8 cellular contexts compared by ENCODE assay signal in the genomic region with DNA sequence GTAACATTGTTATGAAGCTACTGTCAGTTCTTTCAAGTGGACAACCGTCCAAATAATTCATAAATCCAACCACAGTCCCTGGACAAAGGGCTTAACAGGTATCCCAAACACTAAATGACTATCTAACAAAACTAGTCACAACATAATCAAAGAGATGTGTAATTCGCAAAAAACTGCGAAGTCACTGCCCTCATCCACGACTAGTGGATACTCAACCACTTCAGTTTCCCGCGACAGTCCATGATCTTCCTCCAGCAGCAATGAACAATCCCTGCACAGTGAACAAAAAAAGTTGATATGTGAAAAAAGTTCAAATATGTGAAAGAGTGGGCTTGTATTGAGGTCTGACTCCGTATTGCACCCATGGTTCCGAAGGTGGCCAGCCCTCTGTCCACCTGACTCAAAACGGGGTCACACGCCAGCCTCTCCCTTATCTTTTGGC. TPM values are rescaled to one million over a fixed set of nuclear protein-coding genes. Genes with fewer than 3 reads are reported as not detected.
A peak's percentile ranks its signal among the peaks of the same experiment; 100 is the strongest.
DNase-seq lines count a peak whose midpoint lies in the region; ATAC-seq and TF ChIP-seq lines count a peak whose summit lies in the region.

No MANE protein-coding gene starts in this region.

- intact Hi-C loops in lower leg skin (cut with DNase I; ENCODE audit: low total_unique reads) = no loop called here

- in situ Hi-C loops in ACHN (cut with HindIII; ENCODE audit: low pct_ligation_motif_present, low pct_unique_long_range_greater_than_20kb, low sequenced_read_pairs) = no loop called here
- in situ Hi-C loops in brain microvascular endothelial cell (cut with HindIII; ENCODE audit: low pct_ligation_motif_present, low sequenced_read_pairs) = no loop called here

- no peak for TF ChIP-seq EP300 in upper lobe of left lung (IDR thresholded peaks at IDR 0.05)

- 13 to 24% methylated on average over 10 of the region's 10 CpGs for WGBS in lower leg skin, 2 donors
- 15 to 19% methylated on average over 10 of the region's 10 CpGs for WGBS in upper lobe of left lung, 2 donors

- no peak for TF ChIP-seq CTCF in brain microvascular endothelial cell (IDR thresholded peaks at IDR 0.05; ENCODE audit: low read depth, low read length, missing control alignments)
- no peak for TF ChIP-seq CTCF in lower leg skin (IDR thresholded peaks at IDR 0.05)
- no peak for TF ChIP-seq CTCF in upper lobe of left lung (IDR thresholded peaks at IDR 0.05)

- H3K27me3 ChIP-seq in HUES48 (ENCODE audit: control insufficient read depth, insufficient read depth, low read length) (no peaks in the 10 kb centered on the region), brain microvascular endothelial cell (replicated peaks) (no peaks in the 10 kb centered on the region), upper lobe of left lung (no peaks in the 10 kb centered on the region)

- TF ChIP-seq POLR2A in lower leg skin (IDR thresholded peaks at IDR 0.05) (no peak), upper lobe of left lung (IDR thresholded peaks at IDR 0.05) (no peak)

- H3K4me3 ChIP-seq in HUES48 (ENCODE audit: low read depth, low read length) = peak overlapping the region; percentile 88
- peak overlapping the region; percentile 83 for H3K4me3 ChIP-seq in brain microvascular endothelial cell (ENCODE audit: low read depth, low read length)
- peak overlapping the region; percentile 78 for H3K4me3 ChIP-seq in lower leg skin (ENCODE audit: low read depth, poor library complexity, severe bottlenecking)
- peak overlapping the region; percentile 46 to 86 (median 75) for H3K4me3 ChIP-seq in upper lobe of left lung

- peak overlapping the region; percentile 92 for H3K9ac ChIP-seq in HUES48 (ENCODE audit: low read depth, low read length)

- H3K9me3 ChIP-seq in HUES48 (ENCODE audit: control insufficient read depth, insufficient read depth, low read length) (no peaks in the 10 kb centered on the region), upper lobe of left lung (no peaks in the 10 kb centered on the region)

- DNase-seq in ACHN (peak; percentile 25), brain microvascular endothelial cell (no peak), lower leg skin (ENCODE audit: low spot score in 2 of 2) (no peak), upper lobe of left lung (no peak), amniotic stem cell (lab: John Stamatoyannopoulos, UW) (no peak)

- peaks cover 27% of the 10 kb centered on the region for H3K4me1 ChIP-seq in HUES48 (ENCODE audit: control insufficient read depth, insufficient read depth, low read length)
- H3K4me1 ChIP-seq in upper lobe of left lung = peaks cover 24 to 65% (median 39%) of the 10 kb centered on the region in 4 donors

- H3K36me3 ChIP-seq in HUES48 (ENCODE audit: control insufficient read depth, insufficient read depth, low read length) (peaks cover 11% of the 10 kb centered on the region), brain microvascular endothelial cell (replicated peaks) (no peaks in the 10 kb centered on the region), upper lobe of left lung (no peaks in the 10 kb centered on the region)

- H3K27ac ChIP-seq in HUES48 (ENCODE audit: low read depth, low read length) (peak overlapping the region; percentile 94), brain microvascular endothelial cell (peak overlapping the region; percentile 76), upper lobe of left lung (peak overlapping the region; percentile 92 to 97 (median 94))

- peak; percentile 1 to 58 for ATAC-seq in upper lobe of left lung (ENCODE audit: low FRiP score in 2 of 2)
- no peak for ATAC-seq in GM21447 (IDR thresholded peaks at IDR 0.05; ENCODE audit: unreplicated experiment)
- no peak for ATAC-seq in HG03175 (IDR thresholded peaks at IDR 0.05; ENCODE audit: unreplicated experiment)

RNA-seq across cellular contexts. Expression of a gene that starts 0.3 kb away (rescaled TPM):
- total RNA-seq in lower leg skin (1 to 10 TPM; 2.1 to 5.5 (median 3.8) TPM), upper lobe of left lung (10 to 100 TPM in 1 of 6 donors, 1 to 10 TPM in 5; 4.0 to 12.4 (median 6.0) TPM)

RNA-seq across cellular contexts. Expression of a gene that starts 0.9 kb away (rescaled TPM):
- total RNA-seq in lower leg skin = 10 to 100 TPM; 18.9 to 71.2 (median 48.0) TPM
- 10 to 100 TPM; 24.2 to 55.5 (median 39.7) TPM for total RNA-seq in upper lobe of left lung

Comparison
In these comparisons a context has a peak if more than half of its experiments do, and no peak if none do; other contexts are left out.
1. ATAC-seq: peak in upper lobe of left lung (2 of 2); none in GM21447 (single experiment) and HG03175 (single experiment).
2. Peak in every context shown above with its lines, with median percentiles within 50 percentile points of each other: H3K27ac ChIP-seq and H3K4me3 ChIP-seq.